In genomic region chr4:163622351-163623051, GRCh38 we compare ENCODE assay signal across 21 cellular contexts.
"Had no signal": no experiment of that assay in that cellular context is flagged by ENCODE, and none has a peak within 500 bp of the region (broad histone marks: within the 10 kb centered on the region; RNA-seq: fewer than 3 reads in every experiment).

No MANE protein-coding gene starts in this region.

- H3K27me3 ChIP-seq: body of pancreas, cardiac muscle cell, foreskin keratinocyte, hepatocyte, neural progenitor cell, stomach, transverse colon, uterus had no signal

- ATAC-seq: activated CD8-positive, alpha-beta memory T cell treated with anti-CD3 and anti-CD28 coated beads, Interleukin-2, amount 10 ng/mL, durations not matched to agents 7 days and 5 days; activated CD8-positive, alpha-beta T cell treated with anti-CD3 and anti-CD28 coated beads for 36 hours; body of pancreas; foreskin keratinocyte; naive thymus-derived CD8-positive, alpha-beta T cell had no signal

- H3K4me3 ChIP-seq: body of pancreas, cardiac muscle cell, hepatocyte, neural progenitor cell, stomach, transverse colon, uterus had no signal

- H3K27ac ChIP-seq: cardiac muscle cell, foreskin keratinocyte, hepatocyte, neural progenitor cell, stomach, uterus had no signal

- H3K36me3 ChIP-seq: cardiac muscle cell, neural progenitor cell, stomach, transverse colon, uterus had no signal

- H3K9me3 ChIP-seq: body of pancreas, stomach, transverse colon, uterus had no signal

- H3K4me1 ChIP-seq: body of pancreas, foreskin keratinocyte, stomach, transverse colon, uterus had no signal

- DNase-seq: activated CD4-positive, alpha-beta T cell treated with anti-CD3 and anti-CD28 coated beads, Interleukin-2, amount 10 ng/mL, durations not matched to agents 7 days and 5 days; activated CD8-positive, alpha-beta memory T cell treated with anti-CD3 and anti-CD28 coated beads, Interleukin-2, amount 10 ng/mL, durations not matched to agents 7 days and 5 days; activated CD8-positive, alpha-beta T cell treated with anti-CD3 and anti-CD28 coated beads for 36 hours; activated gamma-delta T cell; activated naive CD4-positive, alpha-beta T cell treated with anti-CD3 and anti-CD28 coated beads, Interleukin-2, amount 50 U/mL, for 16 hours; activated T-cell treated with anti-CD3 and anti-CD28 coated beads for 4 hours; body of pancreas; dermis blood vessel endothelial cell; effector CD8-positive, alpha-beta T cell; foreskin keratinocyte; immature natural killer cell; kidney glomerular epithelial cell; naive thymus-derived CD8-positive, alpha-beta T cell; stimulated activated CD4-positive, alpha-beta T cell treated with anti-CD3 and anti-CD28 coated beads, Interleukin-12 subunit alpha, Interleukin-12 subunit beta, amount 100 ng/mL, for 4 hours; stimulated activated CD4-positive, alpha-beta T cell treated with anti-CD3 and anti-CD28 coated beads, Interleukin-4, amount 100 ng/mL, for 4 hours; stomach; transverse colon; uterus had no signal
